ENCODE assay signal across 16 cellular contexts in genomic region chr18:3510024-3510423, GRCh38.
DNase-seq lines count a peak whose midpoint lies in the region; ATAC-seq and TF ChIP-seq lines count a peak whose summit lies in the region.
"Had no signal": no experiment of that assay in that cellular context is flagged by ENCODE, and none has a peak within 500 bp of the region (broad histone marks: within the 10 kb centered on the region; RNA-seq: fewer than 3 reads in every experiment).

No MANE protein-coding gene starts in this region.

- POLR2A ChIA-PET in Panc1 (lab: Charles Lee) = no interaction called here

- H4K20me1 ChIP-seq in BLaER1 treated with 17β-estradiol and CSF1 and Interleukin-3, amounts not matched to agents 10 nM and 100 nM = no peaks in the 10 kb centered on the region

- H3K9me3 ChIP-seq in BLaER1 treated with 17β-estradiol and CSF1 and Interleukin-3, amounts not matched to agents 10 nM and 100 nM (replicated peaks in 1 of 11) = peaks cover 0 to 12% (median 0%) of the 10 kb centered on the region in 11 experiments; a peak in 3 of 22 replicates
- H3K9me3 ChIP-seq in Panc1 (ENCODE audit: control insufficient read depth, insufficient read depth, low read depth, low read length) (no peaks in the 10 kb centered on the region), neuronal stem cell (replicated peaks in 1 of 2; ENCODE audit: control insufficient read depth in 2 of 2, insufficient read depth in 1 of 2, low read depth in 1 of 2, low read length in 2 of 2) (no peaks in the 10 kb centered on the region), colonic mucosa (no peaks in the 10 kb centered on the region)

- H2AFZ ChIP-seq in neuronal stem cell (ENCODE audit: low read length) = peak overlapping the region; percentile 73

- intact Hi-C loops in Panc1 (cut with micrococcal nuclease; ENCODE audit: unreplicated experiment) = no loop called here
- intact Hi-C loops in colonic mucosa (cut with DNase I) = no loop called here

- peaks cover 5% of the 10 kb centered on the region for H3K9me3 Mint-ChIP-seq in glutamatergic neuron (ENCODE audit: unreplicated experiment)
- H3K9me3 Mint-ChIP-seq: CD8-positive, alpha-beta T cell; HFFc6; IgD-negative memory B cell had no signal

- no CpG with 5 or more reads among the region's 2 CpGs for WGBS in neuronal stem cell (ENCODE audit: extremely low coverage in 2 of 2, insufficient read length in 2 of 2, insufficient replicate concordance in 1 of 2), 2 donors

- H2BK120ac ChIP-seq in neuronal stem cell (ENCODE audit: low read depth, low read length) = no peak overlapping the region

- in situ Hi-C loops in Panc1 (cut with HindIII; ENCODE audit: low pct_unique_long_range_greater_than_20kb, low sequenced_read_pairs) = no loop called here

- no peaks in the 10 kb centered on the region for H3K27me3 Mint-ChIP-seq in glutamatergic neuron (ENCODE audit: unreplicated experiment)
- H3K27me3 Mint-ChIP-seq: IgD-negative memory B cell had no signal

- peaks cover 15% of the 10 kb centered on the region for H3K4me1 Mint-ChIP-seq in glutamatergic neuron (ENCODE audit: low read depth, unreplicated experiment)

- no peaks in the 10 kb centered on the region for H3K27me3 ChIP-seq in BLaER1 treated with 17β-estradiol and CSF1 and Interleukin-3, amounts not matched to agents 10 nM and 100 nM
- H3K27me3 ChIP-seq in Panc1 (ENCODE audit: control insufficient read depth, insufficient read depth, low read length) (no peaks in the 10 kb centered on the region), neuronal stem cell (ENCODE audit: control insufficient read depth in 3 of 3, insufficient read depth in 3 of 3, low read depth in 1 of 3, low read length in 3 of 3) (no peaks in the 10 kb centered on the region), colonic mucosa (no peaks in the 10 kb centered on the region)

- no peak overlapping the region for H3K23ac ChIP-seq in neuronal stem cell (ENCODE audit: low read depth, low read length, poor library complexity)

- H3K4me1 ChIP-seq in BLaER1 treated with 17β-estradiol and CSF1 and Interleukin-3, amounts not matched to agents 10 nM and 100 nM = peaks cover 27 to 47% (median 38%) of the 10 kb centered on the region in 10 experiments
- H3K4me1 ChIP-seq in Panc1 (ENCODE audit: control insufficient read depth, insufficient read depth, low read length) (peaks cover 71% of the 10 kb centered on the region), neuronal stem cell (ENCODE audit: control insufficient read depth in 2 of 2, insufficient read depth in 1 of 2, low read depth in 1 of 2, low read length in 2 of 2) (no peaks in the 10 kb centered on the region), colonic mucosa (no peaks in the 10 kb centered on the region)

- ATAC-seq in Panc1 (no peak), GM18517 (IDR thresholded peaks at IDR 0.05; ENCODE audit: unreplicated experiment) (no peak)
- ATAC-seq: CD8-positive, alpha-beta T cell; HCT116 had no signal

- H2BK5ac ChIP-seq in neuronal stem cell (ENCODE audit: low read length) = no peak overlapping the region

- no peak overlapping the region for H2BK12ac ChIP-seq in neuronal stem cell (ENCODE audit: low read length)

- H3K27ac Mint-ChIP-seq in glutamatergic neuron (ENCODE audit: unreplicated experiment) = no peak overlapping the region
- H3K27ac Mint-ChIP-seq: CD8-positive, alpha-beta T cell; HFFc6; IgD-negative memory B cell had no signal

- H2AK5ac ChIP-seq in neuronal stem cell (ENCODE audit: low read depth, low read length) = no peak overlapping the region

- H3K18ac ChIP-seq in neuronal stem cell (ENCODE audit: low read length) = no peak overlapping the region

- peak overlapping the region in 1 of 11 experiments; percentile 28; a peak in 1 of 22 replicates for H3K9ac ChIP-seq in BLaER1 treated with 17β-estradiol and CSF1 and Interleukin-3, amounts not matched to agents 10 nM and 100 nM
- no peak overlapping the region for H3K9ac ChIP-seq in neuronal stem cell (ENCODE audit: low read depth, low read length, poor library complexity)
- H3K9ac ChIP-seq in colonic mucosa (ENCODE audit: low read depth in 2 of 2, low read length in 2 of 2) = no peak overlapping the region

- H4K91ac ChIP-seq in neuronal stem cell (ENCODE audit: low read depth, low read length, poor library complexity) = no peak overlapping the region

- no peak overlapping the region for H3K4me3 ChIP-seq in BLaER1 treated with 17β-estradiol and CSF1 and Interleukin-3, amounts not matched to agents 10 nM and 100 nM
- no peak overlapping the region for H3K4me3 ChIP-seq in Panc1 (ENCODE audit: low read depth in 2 of 2, low read length in 2 of 2)
- H3K4me3 ChIP-seq in neuronal stem cell (ENCODE audit: low read length in 2 of 2) = no peak overlapping the region
- no peak overlapping the region for H3K4me3 ChIP-seq in colonic mucosa

- CTCF ChIA-PET in Panc1 (lab: Charles Lee) = no interaction called here

- peak overlapping the region; percentile 40 for H3K4me3 Mint-ChIP-seq in glutamatergic neuron (ENCODE audit: unreplicated experiment)
- H3K4me3 Mint-ChIP-seq: CD8-positive, alpha-beta T cell; HFFc6; IgD-negative memory B cell had no signal

- H3K79me1 ChIP-seq in neuronal stem cell (ENCODE audit: low read depth, low read length) = no peaks in the 10 kb centered on the region

- H3K36me3 Mint-ChIP-seq in glutamatergic neuron (ENCODE audit: unreplicated experiment) = no peaks in the 10 kb centered on the region
- H3K36me3 Mint-ChIP-seq: CD8-positive, alpha-beta T cell; IgD-negative memory B cell had no signal

- H2BK15ac ChIP-seq in neuronal stem cell (ENCODE audit: low read length) = no peak overlapping the region

- H3K14ac ChIP-seq in neuronal stem cell (ENCODE audit: low read length) = no peak overlapping the region

- H3K4ac ChIP-seq in neuronal stem cell (ENCODE audit: low read length) = no peak overlapping the region

- TF ChIP-seq CTCF in Panc1 (IDR thresholded peaks at IDR 0.05) = no peak
- no peak for TF ChIP-seq CTCF in glutamatergic neuron (IDR thresholded peaks at IDR 0.05; ENCODE audit: partially characterized antibody, unreplicated experiment)
- no peak for TF ChIP-seq CTCF in colonic mucosa (IDR thresholded peaks at IDR 0.05)

- H3K4me2 ChIP-seq in BLaER1 treated with 17β-estradiol and CSF1 and Interleukin-3, amounts not matched to agents 10 nM and 100 nM = peak overlapping the region in 10 of 11 experiments; percentile 82 to 92 (median 90); a peak in 21 of 22 replicates
- no peak overlapping the region for H3K4me2 ChIP-seq in neuronal stem cell (ENCODE audit: insufficient read depth, low read length, poor library complexity, severe bottlenecking)

- DNase-seq in Panc1 (ENCODE audit: low read depth, low spot score) (no peak), glutamatergic neuron (no peak), neuronal stem cell (ENCODE audit: low spot score) (no peak), colonic mucosa (no peak), NCI-H2107 (lab: John Stamatoyannopoulos, UW) (no peak)
- DNase-seq: AML-193; Calu3; CD8-positive, alpha-beta T cell; GF-D8; GOT3; H7; HFFc6 had no signal

- BruUV-seq in Panc1 (replicated peaks; lab: Mats Ljungman, UMichigan) = no TSS peak

- H3K27ac ChIP-seq in BLaER1 treated with 17β-estradiol and CSF1 and Interleukin-3, amounts not matched to agents 10 nM and 100 nM = peak overlapping the region in 3 of 11 experiments; percentile 49 to 60 (median 49); a peak in 4 of 22 replicates
- H3K27ac ChIP-seq in Panc1 (ENCODE audit: low read length) (peak overlapping the region; percentile 100), neuronal stem cell (replicated peaks; ENCODE audit: low read length) (no peak overlapping the region), colonic mucosa (no peak overlapping the region)

- no peak overlapping the region for H4K8ac ChIP-seq in neuronal stem cell (ENCODE audit: low read depth, low read length)

- no peaks in the 10 kb centered on the region for H3K36me3 ChIP-seq in BLaER1 treated with 17β-estradiol and CSF1 and Interleukin-3, amounts not matched to agents 10 nM and 100 nM
- no peaks in the 10 kb centered on the region for H3K36me3 ChIP-seq in Panc1 (ENCODE audit: control insufficient read depth, insufficient read depth, low read length)
- H3K36me3 ChIP-seq in neuronal stem cell (replicated peaks in 1 of 2; ENCODE audit: control insufficient read depth in 2 of 2, insufficient read depth in 2 of 2, low read length in 2 of 2) = no peaks in the 10 kb centered on the region
- H3K36me3 ChIP-seq in colonic mucosa = no peaks in the 10 kb centered on the region
